23 cellular contexts compared by ENCODE assay signal in the genomic region with DNA sequence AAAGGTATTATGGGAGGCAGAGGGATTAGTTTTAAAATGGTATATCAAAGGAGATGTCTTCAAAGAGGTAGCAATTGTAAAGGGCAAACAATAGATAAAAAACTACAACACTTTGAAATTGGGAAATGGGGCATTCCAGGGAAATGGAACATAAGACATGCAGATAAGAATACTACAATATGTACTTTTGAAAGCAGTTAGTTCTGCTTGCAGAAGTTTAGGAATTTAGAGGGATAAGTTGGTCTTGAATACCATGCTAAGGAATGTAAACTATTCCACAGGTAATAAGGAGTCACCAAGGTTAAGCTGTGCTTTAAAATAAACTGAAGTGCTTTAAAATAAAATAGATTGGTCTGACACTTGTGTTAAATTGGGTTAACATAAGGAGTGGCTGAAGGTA.
"Had no signal": no experiment of that assay in that cellular context is flagged by ENCODE, and none has a peak within 500 bp of the region (broad histone marks: within the 10 kb centered on the region; RNA-seq: fewer than 3 reads in every experiment).

No MANE protein-coding gene starts in this region.

- H3K27me3 Mint-ChIP-seq: activated naive CD8-positive, alpha-beta T cell treated with anti-CD3 and anti-CD28 coated beads for 36 hours; naive B cell; stimulated activated naive CD8-positive, alpha-beta T cell treated with anti-CD3 and anti-CD28 coated beads, Interleukin-15, Interleukin-2, amounts not matched to agents 100 ng/mL and 50 ng/mL, for 24 hours had no signal

- H3K27me3 ChIP-seq: adrenal gland, ascending aorta, brain microvascular endothelial cell, esophagus muscularis mucosa, neutrophil, right lobe of liver had no signal

- H3K4me1 Mint-ChIP-seq: activated naive CD8-positive, alpha-beta T cell treated with anti-CD3 and anti-CD28 coated beads for 36 hours; naive B cell; nephron progenitor cell; stimulated activated effector memory CD8-positive, alpha-beta T cell treated with anti-CD3 and anti-CD28 coated beads, Interleukin-12 subunit alpha, Interleukin-12 subunit beta, amount 100 ng/mL, for 72 hours had no signal

- H3K4me1 ChIP-seq: adrenal gland, ascending aorta, left ventricle myocardium inferior, right lobe of liver had no signal

- H3K36me3 ChIP-seq: adrenal gland, ascending aorta, brain microvascular endothelial cell, esophagus muscularis mucosa, left ventricle myocardium inferior, neutrophil, right lobe of liver, thoracic aorta had no signal

- H3K4me3 ChIP-seq: adrenal gland, ascending aorta, esophagus muscularis mucosa, left ventricle myocardium inferior, right lobe of liver, thoracic aorta had no signal

- H3K27ac ChIP-seq: adrenal gland, ascending aorta, brain microvascular endothelial cell, esophagus muscularis mucosa, left ventricle myocardium inferior, neutrophil, right lobe of liver, thoracic aorta, VCaP had no signal

- H3K36me3 Mint-ChIP-seq: activated naive CD8-positive, alpha-beta T cell treated with anti-CD3 and anti-CD28 coated beads for 36 hours; stimulated activated effector memory CD8-positive, alpha-beta T cell treated with anti-CD3 and anti-CD28 coated beads, Interleukin-12 subunit alpha, Interleukin-12 subunit beta, amount 100 ng/mL, for 72 hours had no signal

- H3K4me3 Mint-ChIP-seq: activated naive CD4-positive, alpha-beta T cell treated with anti-CD3 and anti-CD28 coated beads for 36 hours; activated naive CD8-positive, alpha-beta T cell treated with anti-CD3 and anti-CD28 coated beads for 36 hours; mesothelial cell of epicardium; naive B cell; nephron progenitor cell; stimulated activated effector memory CD8-positive, alpha-beta T cell treated with anti-CD3 and anti-CD28 coated beads, Interleukin-12 subunit alpha, Interleukin-12 subunit beta, amount 100 ng/mL, for 72 hours; stimulated activated naive CD8-positive, alpha-beta T cell treated with anti-CD3 and anti-CD28 coated beads, Interleukin-15, Interleukin-2, amounts not matched to agents 100 ng/mL and 50 ng/mL, for 24 hours had no signal

- ATAC-seq: right lobe of liver; stimulated activated effector memory CD8-positive, alpha-beta T cell treated with anti-CD3 and anti-CD28 coated beads, Interleukin-12 subunit alpha, Interleukin-12 subunit beta, amount 100 ng/mL, for 72 hours had no signal

- H3K27ac Mint-ChIP-seq: activated naive CD4-positive, alpha-beta T cell treated with anti-CD3 and anti-CD28 coated beads for 36 hours; activated naive CD8-positive, alpha-beta T cell treated with anti-CD3 and anti-CD28 coated beads for 36 hours; mesothelial cell of epicardium; naive B cell; nephron progenitor cell; stimulated activated effector memory CD8-positive, alpha-beta T cell treated with anti-CD3 and anti-CD28 coated beads, Interleukin-12 subunit alpha, Interleukin-12 subunit beta, amount 100 ng/mL, for 72 hours; stimulated activated naive CD8-positive, alpha-beta T cell treated with anti-CD3 and anti-CD28 coated beads, Interleukin-15, Interleukin-2, amounts not matched to agents 100 ng/mL and 50 ng/mL, for 24 hours had no signal

- DNase-seq: activated CD4-positive, alpha-beta T cell treated with anti-CD3 and anti-CD28 coated beads for 4 hours; activated CD4-positive, alpha-beta T cell treated with anti-CD3 and anti-CD28 coated beads, Interleukin-2, amount 50 U/mL, for 4 hours; activated effector memory CD4-positive, alpha-beta T cell treated with Interleukin-2 at 50 U/mL for 16 hours; activated naive CD4-positive, alpha-beta T cell treated with anti-CD3 and anti-CD28 coated beads for 36 hours; activated naive CD8-positive, alpha-beta T cell treated with anti-CD3 and anti-CD28 coated beads for 36 hours; activated T-cell treated with anti-CD3 and anti-CD28 coated beads for 4 hours; adrenal gland; brain microvascular endothelial cell; central memory CD4-positive, alpha-beta T cell; glutamatergic neuron; left ventricle myocardium inferior; naive B cell; nephron progenitor cell; right lobe of liver; stimulated activated CD4-positive, alpha-beta T cell treated with anti-CD3 and anti-CD28 coated beads, Interleukin-4, amount 100 ng/mL, for 24 hours had no signal
